20 cellular contexts compared by ENCODE assay signal in genomic region chr17:82542439-82542838, GRCh38.
"Had no signal": no experiment of that assay in that cellular context is flagged by ENCODE, and none has a peak within 500 bp of the region (broad histone marks: within the 10 kb centered on the region; RNA-seq: fewer than 3 reads in every experiment).

No MANE protein-coding gene starts in this region.

- H3K9me3 ChIP-seq: gastroesophageal sphincter, pancreas, spleen, thoracic aorta had no signal

- ATAC-seq: activated CD8-positive, alpha-beta T cell treated with anti-CD3 and anti-CD28 coated beads, Interleukin-2, amount 10 ng/mL, durations not matched to agents 7 days and 5 days; gastroesophageal sphincter; left ventricle myocardium superior; naive thymus-derived CD4-positive, alpha-beta T cell; pancreas; stimulated activated memory B cell treated with anti-CD40 and anti-IgM and Interleukin-4, amounts not matched to agents 10 μg/mL and 1 μg/mL and 100 μg/mL, for 72 hours had no signal

- H3K36me3 Mint-ChIP-seq: immature natural killer cell; stimulated activated memory B cell treated with anti-CD40 and anti-IgM and Interleukin-4, amounts not matched to agents 10 μg/mL and 1 μg/mL and 100 μg/mL, for 72 hours had no signal

- H3K27me3 Mint-ChIP-seq: activated CD4-positive, alpha-beta T cell treated with anti-CD3 and anti-CD28 coated beads, Interleukin-2, amount 10 ng/mL, durations not matched to agents 7 days and 5 days; memory B cell; naive thymus-derived CD4-positive, alpha-beta T cell; stimulated activated memory B cell treated with anti-CD40 and anti-IgM and Interleukin-4, amounts not matched to agents 10 μg/mL and 1 μg/mL and 100 μg/mL, for 72 hours had no signal

- DNase-seq: activated CD4-positive, alpha-beta T cell treated with anti-CD3 and anti-CD28 coated beads, Interleukin-2, amount 10 ng/mL, durations not matched to agents 7 days and 5 days; activated CD8-positive, alpha-beta T cell treated with anti-CD3 and anti-CD28 coated beads, Interleukin-2, amount 10 ng/mL, durations not matched to agents 7 days and 5 days; activated effector memory CD4-positive, alpha-beta T cell treated with anti-CD3 and anti-CD28 coated beads, Interleukin-2, amount 50 U/mL, for 16 hours; activated naive CD4-positive, alpha-beta T cell treated with anti-CD3 and anti-CD28 coated beads, Interleukin-2, amount 50 U/mL, for 16 hours; activated T-cell treated with anti-CD3 and anti-CD28 coated beads, Interleukin-2, amount 50 U/mL, for 48 hours; aorta; immature natural killer cell; kidney glomerular epithelial cell; naive thymus-derived CD4-positive, alpha-beta T cell; spleen; stimulated activated CD4-positive, alpha-beta T cell treated with anti-CD3 and anti-CD28 coated beads, Interleukin-4, amount 100 ng/mL, for 4 hours; SW 1271; T-helper 9 cell had no signal

- H3K27ac Mint-ChIP-seq: activated CD4-positive, alpha-beta T cell treated with anti-CD3 and anti-CD28 coated beads, Interleukin-2, amount 10 ng/mL, durations not matched to agents 7 days and 5 days; activated CD8-positive, alpha-beta T cell treated with anti-CD3 and anti-CD28 coated beads, Interleukin-2, amount 10 ng/mL, durations not matched to agents 7 days and 5 days; memory B cell; stimulated activated memory B cell treated with anti-CD40 and anti-IgM and Interleukin-4, amounts not matched to agents 10 μg/mL and 1 μg/mL and 100 μg/mL, for 72 hours had no signal

- H3K36me3 ChIP-seq: gastroesophageal sphincter, pancreas, spleen, thoracic aorta had no signal

- H3K4me3 Mint-ChIP-seq: activated CD4-positive, alpha-beta T cell treated with anti-CD3 and anti-CD28 coated beads, Interleukin-2, amount 10 ng/mL, durations not matched to agents 7 days and 5 days; activated CD8-positive, alpha-beta T cell treated with anti-CD3 and anti-CD28 coated beads, Interleukin-2, amount 10 ng/mL, durations not matched to agents 7 days and 5 days; immature natural killer cell; memory B cell; naive thymus-derived CD4-positive, alpha-beta T cell; stimulated activated memory B cell treated with anti-CD40 and anti-IgM and Interleukin-4, amounts not matched to agents 10 μg/mL and 1 μg/mL and 100 μg/mL, for 72 hours had no signal

- H3K9me3 Mint-ChIP-seq: activated CD4-positive, alpha-beta T cell treated with anti-CD3 and anti-CD28 coated beads, Interleukin-2, amount 10 ng/mL, durations not matched to agents 7 days and 5 days; immature natural killer cell; memory B cell; naive thymus-derived CD4-positive, alpha-beta T cell; stimulated activated memory B cell treated with anti-CD40 and anti-IgM and Interleukin-4, amounts not matched to agents 10 μg/mL and 1 μg/mL and 100 μg/mL, for 72 hours had no signal

- H3K27me3 ChIP-seq: gastroesophageal sphincter, pancreas, spleen had no signal

- H3K4me3 ChIP-seq: coronary artery, gastroesophageal sphincter, pancreas, spleen, thoracic aorta had no signal

- H3K27ac ChIP-seq: coronary artery, pancreas, spleen, thoracic aorta had no signal
